In genomic region chr7:130420943-130421578, GRCh38 we compare ENCODE assay signal across 13 cellular contexts. TPM values are rescaled to one million over a fixed set of nuclear protein-coding genes. Genes with fewer than 3 reads are reported as not detected.
A peak's percentile ranks its signal among the peaks of the same experiment; 100 is the strongest.
DNase-seq lines count a peak whose midpoint lies in the region; ATAC-seq and TF ChIP-seq lines count a peak whose summit lies in the region.
"Had no signal": no experiment of that assay in that cellular context is flagged by ENCODE, and none has a peak within 500 bp of the region (broad histone marks: within the 10 kb centered on the region; RNA-seq: fewer than 3 reads in every experiment).

No MANE protein-coding gene starts in this region.

- intact Hi-C loops in thyroid gland (cut with DNase I) = no loop called here

- no peak for ATAC-seq in HG03159 (IDR thresholded peaks at IDR 0.05; ENCODE audit: unreplicated experiment)
- ATAC-seq: right lobe of liver had no signal

- TF ChIP-seq POLR2A in thyroid gland (IDR thresholded peaks at IDR 0.05) = no peak

- no peaks in the 10 kb centered on the region for H3K27me3 ChIP-seq in thyroid gland
- H3K27me3 ChIP-seq: colonic mucosa, right lobe of liver had no signal

- DNase-seq in NCI-H1417 (lab: John Stamatoyannopoulos, UW) (peak in 2 of 3 experiments; percentile 51 to 77), NCI-H1417 treated with DMSO at 0.1 percent for 48 hours (lab: John Stamatoyannopoulos, UW) (no peak), SK-MEL-5 (ENCODE audit: low read depth, low spot score) (peak; percentile 54), fibroblast of mammary gland (ENCODE audit: low read depth) (peak; percentile 23), pons (ENCODE audit: low spot score) (peak; percentile 89), thyroid gland (no peak)
- no peak for DNase-seq in stimulated activated CD4-positive, alpha-beta T cell treated with anti-CD3 and anti-CD28 coated beads, Interleukin-2, amount 100 ng/mL, for 24 hours
- DNase-seq: activated T-cell treated with anti-CD3 and anti-CD28 coated beads for 4 hours, colonic mucosa, NCI-H1048, right lobe of liver had no signal

- H3K27ac ChIP-seq in thyroid gland = no peak overlapping the region
- H3K27ac ChIP-seq: colonic mucosa, right lobe of liver had no signal

- WGBS in thyroid gland, 2 donors = 80 to 85% methylated on average over 4 of the region's 4 CpGs

- no peaks in the 10 kb centered on the region for H3K4me1 ChIP-seq in thyroid gland
- H3K4me1 ChIP-seq: colonic mucosa, right lobe of liver had no signal

- in situ Hi-C loops in SK-MEL-5 (cut with HindIII; ENCODE audit: low pct_unique_long_range_greater_than_20kb, low sequenced_read_pairs) = no loop called here

- TF ChIP-seq CTCF in fibroblast of mammary gland (conservative IDR thresholded peaks at IDR 0.05; ENCODE audit: control insufficient read depth, insufficient read depth, low read depth, low read length) (no peak), thyroid gland (IDR thresholded peaks at IDR 0.05) (no peak)

- H3K9me3 ChIP-seq in thyroid gland = no peaks in the 10 kb centered on the region
- H3K9me3 ChIP-seq: colonic mucosa, right lobe of liver had no signal

- no peaks in the 10 kb centered on the region for H3K36me3 ChIP-seq in thyroid gland
- H3K36me3 ChIP-seq: colonic mucosa, right lobe of liver had no signal

- H3K4me3 ChIP-seq in fibroblast of mammary gland (ENCODE audit: control insufficient read depth, low read depth, low read length) (no peak overlapping the region), thyroid gland (replicated peaks in 1 of 3) (no peak overlapping the region)
- H3K4me3 ChIP-seq: colonic mucosa, lung, right lobe of liver had no signal

RNA-seq across cellular contexts. Expression of gene CEP41, which starts 19.8 kb away (rescaled TPM):
- 16.0 and 17.5 TPM in 2 replicates for total RNA-seq in SK-MEL-5 (2014; rRNA removed; shearing (Covaris generic))
- polyA plus RNA-seq in SK-MEL-5 (2015; cell fraction: cytosol; rRNA removed) = 33.3 and 35.1 TPM in 2 replicates
- 26.7 and 27.2 TPM in 2 replicates for polyA plus RNA-seq in SK-MEL-5 (2015; cell fraction: nucleus; rRNA removed)
- 10 to 100 TPM in 1 of 4 donors, 1 to 10 TPM in 3; 3.1 to 10.7 (median 7.9) TPM for total RNA-seq in thyroid gland

RNA-seq across cellular contexts. Expression of gene CPA1, which starts 40.8 kb away (rescaled TPM):
- total RNA-seq in SK-MEL-5 (2014; rRNA removed; shearing (Covaris generic)) = not detected in 2 replicates
- polyA plus RNA-seq in SK-MEL-5 (2015; cell fraction: cytosol; rRNA removed) = not detected in 2 replicates
- not detected in 2 replicates for polyA plus RNA-seq in SK-MEL-5 (2015; cell fraction: nucleus; rRNA removed)
- total RNA-seq in thyroid gland = 1 to 10 TPM in 1 of 4 donors, not detected in 3; 1.3 TPM
- total RNA-seq: right lobe of liver had no signal

Comparison
In these comparisons a context has a peak if more than half of its experiments do, and no peak if none do; other contexts are left out.
1. DNase-seq: peak in NCI-H1417 (2 of 3), SK-MEL-5 (single experiment), fibroblast of mammary gland (single experiment) and pons (single experiment); none in NCI-H1417 treated with DMSO at 0.1 percent for 48 hours (single experiment), stimulated activated CD4-positive, alpha-beta T cell treated with anti-CD3 and anti-CD28 coated beads, Interleukin-2, amount 100 ng/mL, for 24 hours (0 of 2) and thyroid gland (0 of 2).